Comparison of ENCODE assay signal across 1 cellular context in the genomic region with DNA sequence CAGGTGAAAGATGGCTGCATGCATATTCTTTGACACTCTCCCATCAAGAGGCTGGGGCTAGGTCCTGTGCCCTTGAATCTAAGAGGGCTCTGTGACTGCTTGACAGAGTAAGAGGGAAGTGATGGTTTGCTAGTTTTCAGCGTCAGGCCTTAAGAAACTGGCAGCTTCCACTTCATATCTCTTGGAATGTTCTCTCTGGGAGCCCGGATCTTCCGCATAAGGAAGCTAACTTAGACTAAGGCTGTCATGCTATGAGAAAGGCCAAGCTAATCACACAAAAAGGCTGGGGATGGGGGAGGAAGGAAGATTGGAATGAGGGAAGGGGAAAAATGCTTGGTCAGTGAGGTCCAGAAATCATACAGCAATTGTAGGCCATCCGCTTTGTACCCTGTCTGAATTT.
TF ChIP-seq lines count a peak whose summit lies in the region.

No MANE protein-coding gene starts in this region.

TF ChIP-seq in IMR-90, 13 proteins besides CTCF, POLR2A, EP300 and RAD21:
- TF ChIP-seq, protein P1, sequence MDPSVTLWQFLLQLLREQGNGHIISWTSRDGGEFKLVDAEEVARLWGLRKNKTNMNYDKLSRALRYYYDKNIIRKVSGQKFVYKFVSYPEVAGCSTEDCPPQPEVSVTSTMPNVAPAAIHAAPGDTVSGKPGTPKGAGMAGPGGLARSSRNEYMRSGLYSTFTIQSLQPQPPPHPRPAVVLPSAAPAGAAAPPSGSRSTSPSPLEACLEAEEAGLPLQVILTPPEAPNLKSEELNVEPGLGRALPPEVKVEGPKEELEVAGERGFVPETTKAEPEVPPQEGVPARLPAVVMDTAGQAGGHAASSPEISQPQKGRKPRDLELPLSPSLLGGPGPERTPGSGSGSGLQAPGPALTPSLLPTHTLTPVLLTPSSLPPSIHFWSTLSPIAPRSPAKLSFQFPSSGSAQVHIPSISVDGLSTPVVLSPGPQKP (IDR thresholded peaks at IDR 0.05; ENCODE audit: borderline replicate concordance, low read depth, low read length), result no peak
- TF ChIP-seq MAZ (IDR thresholded peaks at IDR 0.05; ENCODE audit: borderline replicate concordance, low read depth, low read length) (no peak), FOS (IDR thresholded peaks at IDR 0.05; ENCODE audit: low read depth, low read length) (no peak), SMC3 (IDR thresholded peaks at IDR 0.05; ENCODE audit: low read depth, low read length) (no peak), CHD1 (IDR thresholded peaks at IDR 0.05; ENCODE audit: low read depth, low read length) (no peak), MXI1 (IDR thresholded peaks at IDR 0.05; ENCODE audit: borderline replicate concordance, low read depth, low read length) (no peak), CEBPB (IDR thresholded peaks at IDR 0.05; ENCODE audit: low read depth, low read length) (no peak), BHLHE40 (IDR thresholded peaks at IDR 0.05; ENCODE audit: low read depth, low read length) (no peak), MAFK (IDR thresholded peaks at IDR 0.05; ENCODE audit: low read depth, low read length) (no peak), RCOR1 (IDR thresholded peaks at IDR 0.05; ENCODE audit: insufficient replicate concordance, low read length) (no peak), RFX5 (IDR thresholded peaks at IDR 0.05; ENCODE audit: low read depth, low read length) (no peak), NFE2L2 (IDR thresholded peaks at IDR 0.05; ENCODE audit: low read depth, low read length) (no peak)
- TF ChIP-seq, protein P2, sequence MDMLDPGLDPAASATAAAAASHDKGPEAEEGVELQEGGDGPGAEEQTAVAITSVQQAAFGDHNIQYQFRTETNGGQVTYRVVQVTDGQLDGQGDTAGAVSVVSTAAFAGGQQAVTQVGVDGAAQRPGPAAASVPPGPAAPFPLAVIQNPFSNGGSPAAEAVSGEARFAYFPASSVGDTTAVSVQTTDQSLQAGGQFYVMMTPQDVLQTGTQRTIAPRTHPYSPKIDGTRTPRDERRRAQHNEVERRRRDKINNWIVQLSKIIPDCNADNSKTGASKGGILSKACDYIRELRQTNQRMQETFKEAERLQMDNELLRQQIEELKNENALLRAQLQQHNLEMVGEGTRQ (IDR thresholded peaks at IDR 0.05; ENCODE audit: low read depth, low read length), result no peak
